In the genomic region with DNA sequence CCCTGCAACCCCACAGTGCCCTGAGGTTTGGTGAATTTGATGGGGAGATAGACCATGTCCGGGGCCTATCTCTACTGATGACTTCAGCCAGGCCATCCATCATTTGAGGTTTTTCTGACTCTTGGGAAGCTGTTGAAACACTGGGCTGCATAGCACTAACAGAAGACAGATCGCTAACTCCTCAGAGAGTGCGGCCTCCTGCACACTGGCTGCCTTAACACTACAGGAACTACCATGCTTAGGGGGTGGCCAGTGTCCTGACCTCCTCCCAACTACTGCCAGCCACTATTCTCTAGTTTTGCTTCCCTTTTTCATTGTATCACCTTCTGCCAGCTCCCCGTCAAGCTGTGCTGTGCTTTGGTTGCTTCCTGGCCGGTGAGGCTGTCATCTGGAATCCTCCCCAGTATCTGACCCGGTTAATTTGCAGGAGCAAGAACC, we compare ENCODE assay signal across 10 cellular contexts. TPM values are rescaled to one million over a fixed set of nuclear protein-coding genes. Genes with fewer than 3 reads are reported as not detected.
DNase-seq lines count a peak whose midpoint lies in the region; ATAC-seq and TF ChIP-seq lines count a peak whose summit lies in the region.
"Had no signal": no experiment of that assay in that cellular context is flagged by ENCODE, and none has a peak within 500 bp of the region (broad histone marks: within the 10 kb centered on the region; RNA-seq: fewer than 3 reads in every experiment).

No MANE protein-coding gene starts in this region.

- peak overlapping the region; percentile 86 for H3K27ac ChIP-seq in psoas muscle
- no peak overlapping the region for H3K27ac ChIP-seq in PC-3 (ENCODE audit: low read length)

- no peak overlapping the region for H3K4me2 ChIP-seq in PC-3 (ENCODE audit: low read length)

- peaks cover 50% of the 10 kb centered on the region for H3K4me1 Mint-ChIP-seq in glutamatergic neuron (ENCODE audit: low read depth, unreplicated experiment)

- DNase-seq in SKM-1 treated with dmso at 0.1 percent for 144 hours (lab: John Stamatoyannopoulos, UW; ENCODE audit: unreplicated experiment) (peak; percentile 32), glutamatergic neuron (no peak), psoas muscle (no peak), activated gamma-delta T cell treated with Interleukin-2 at 50 U/mL for 16 hours (no peak), kidney tubule cell (ENCODE audit: low spot score) (no peak), PC-3 (no peak)
- DNase-seq: activated CD8-positive, alpha-beta memory T cell treated with anti-CD3 and anti-CD28 coated beads for 24 hours; NCI-H146 had no signal

- H3K36me3 Mint-ChIP-seq in glutamatergic neuron (ENCODE audit: unreplicated experiment) = peaks cover 4% of the 10 kb centered on the region

- intact Hi-C loops in psoas muscle (cut with DNase I) (loop anchor here in 1 of 2 donors (5.0 kb wide), 1 partner anchor 56 kb away; the partner anchor contains the start of gene TRAF3IP2), PC-3 (cut with micrococcal nuclease) (no loop called here)

- TF ChIP-seq CTCF in glutamatergic neuron (IDR thresholded peaks at IDR 0.05; ENCODE audit: partially characterized antibody, unreplicated experiment) (no peak), psoas muscle (IDR thresholded peaks at IDR 0.05) (no peak), PC-3 (conservative IDR thresholded peaks at IDR 0.05; ENCODE audit: low read depth, low read length) (no peak)

- WGBS in psoas muscle, 3 donors = 38 to 43% (median 38%) methylated on average over 6 of the region's 6 CpGs

- CTCF ChIA-PET in PC-3 (lab: Charles Lee) = no interaction called here

- no peaks in the 10 kb centered on the region for H3F3A ChIP-seq in PC-3 (ENCODE audit: low read length, unreplicated experiment)

- H3K4me1 ChIP-seq in psoas muscle = peaks cover 75% of the 10 kb centered on the region
- peaks cover 18% of the 10 kb centered on the region for H3K4me1 ChIP-seq in PC-3 (ENCODE audit: insufficient read depth, low read length)

- H3K4me3 ChIP-seq in psoas muscle (peak overlapping the region; percentile 55), PC-3 (ENCODE audit: low read length) (no peak overlapping the region)

- H3K9me3 Mint-ChIP-seq in glutamatergic neuron (ENCODE audit: unreplicated experiment) = peaks cover 16% of the 10 kb centered on the region

- BruUV-seq in PC-3 (replicated peaks; lab: Mats Ljungman, UMichigan) = no TSS peak

- no peaks in the 10 kb centered on the region for H4K20me1 ChIP-seq in PC-3 (ENCODE audit: low read length)

- H3K9me2 ChIP-seq in PC-3 (replicated peaks; ENCODE audit: low read length) = no peaks in the 10 kb centered on the region

- POLR2A ChIA-PET in PC-3 (lab: Charles Lee; ENCODE audit: unreplicated experiment) = no interaction called here

- ATAC-seq in GM21390 (IDR thresholded peaks at IDR 0.05; ENCODE audit: unreplicated experiment) (peak; percentile 53), psoas muscle (peak in 3 of 4 donors; percentile 22 to 39 (median 30)), PC-3 (no peak; the same call in 1 of the 2 replicates), HG03175 (IDR thresholded peaks at IDR 0.05; ENCODE audit: unreplicated experiment) (no peak)

- H3K27me3 ChIP-seq in psoas muscle (ENCODE audit: insufficient read depth in 3 of 3, low read length in 2 of 3) (no peaks in the 10 kb centered on the region), PC-3 (ENCODE audit: low read length) (no peaks in the 10 kb centered on the region)

- no peak overlapping the region for H2AFZ ChIP-seq in PC-3 (ENCODE audit: low read length)

- peak overlapping the region; percentile 92 for H3K27ac Mint-ChIP-seq in glutamatergic neuron (ENCODE audit: unreplicated experiment)

- no peaks in the 10 kb centered on the region for H3K9me3 ChIP-seq in psoas muscle
- H3K9me3 ChIP-seq in PC-3 (ENCODE audit: low read length) = no peaks in the 10 kb centered on the region

- H3K79me2 ChIP-seq in PC-3 (ENCODE audit: low read length) = no peaks in the 10 kb centered on the region

- H3K9ac ChIP-seq in PC-3 (ENCODE audit: low read length) = no peak overlapping the region

- no peak overlapping the region for H3K4me3 Mint-ChIP-seq in glutamatergic neuron (ENCODE audit: unreplicated experiment)

- no peaks in the 10 kb centered on the region for H3K36me3 ChIP-seq in psoas muscle (ENCODE audit: insufficient read depth in 1 of 2, low read depth in 1 of 2)
- H3K36me3 ChIP-seq in PC-3 (ENCODE audit: low read depth, low read length) = no peaks in the 10 kb centered on the region

- peaks cover 10% of the 10 kb centered on the region for H3K27me3 Mint-ChIP-seq in glutamatergic neuron (ENCODE audit: unreplicated experiment)

RNA-seq across cellular contexts. Expression of gene TRAF3IP2, which starts 57.1 kb away (rescaled TPM):
- total RNA-seq in glutamatergic neuron (ENCODE audit: unreplicated experiment) (0.51 TPM), psoas muscle (10 to 100 TPM; 17.1 to 49.3 (median 19.5) TPM), PC-3 (2014; rRNA removed) (26.1 and 37.7 TPM in 2 replicates)
- 10 to 100 TPM in 2 of 3 donors, 1 to 10 TPM in 1; 7.9 to 46.5 (median 11.6) TPM for polyA plus RNA-seq in psoas muscle

Comparison
In these comparisons a context has a peak if more than half of its experiments do, and no peak if none do; other contexts are left out.
1. ATAC-seq: peak in GM21390 (single experiment) and psoas muscle (3 of 4); none in PC-3 (single experiment) and HG03175 (single experiment).
2. RNA of gene TRAF3IP2, which starts 57.1 kb away (total RNA-seq): 26.1 to 37.7 TPM in PC-3 and 17.1 to 49.3 TPM in psoas muscle; 0.51 TPM in glutamatergic neuron (single experiment); every median in the first group is over 10 times any median in the second.